ENCODE assay signal across 10 cellular contexts in the genomic region with DNA sequence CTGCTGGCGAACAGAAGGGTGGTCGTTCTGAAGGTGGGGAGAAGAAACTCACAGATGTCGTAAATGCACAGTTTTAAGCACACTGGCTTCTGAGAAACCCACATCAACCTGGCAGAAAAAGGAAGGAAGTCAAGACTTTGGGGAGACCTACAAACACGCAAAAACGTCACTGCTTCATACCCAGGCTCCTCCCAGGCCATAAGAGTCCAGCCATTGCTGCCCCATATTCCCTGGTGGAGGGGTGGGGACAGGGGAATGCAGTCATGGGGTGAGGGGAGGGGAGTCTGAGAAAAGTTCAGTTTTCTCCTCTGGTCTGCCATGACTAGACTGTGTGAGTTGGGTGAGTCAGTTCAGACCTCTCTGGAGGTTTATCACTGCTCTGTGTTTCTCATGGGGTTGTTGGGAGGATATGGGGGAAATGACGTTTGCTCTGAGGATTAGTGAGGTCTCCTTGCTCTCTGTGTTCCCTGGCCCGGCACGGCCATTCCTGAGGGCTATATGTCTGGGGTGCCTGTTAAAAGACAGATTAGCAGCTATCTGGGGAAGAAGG.
DNase-seq lines count a peak whose midpoint lies in the region; ATAC-seq, FAIRE-seq and TF ChIP-seq lines count a peak whose summit lies in the region.
"Had no signal": no experiment of that assay in that cellular context is flagged by ENCODE, and none has a peak within 500 bp of the region (broad histone marks: within the 10 kb centered on the region; RNA-seq: fewer than 3 reads in every experiment).

No MANE protein-coding gene starts in this region.

- H3K36me3 ChIP-seq in PC-3 (ENCODE audit: low read depth, low read length) = no peaks in the 10 kb centered on the region

- peaks cover 5% of the 10 kb centered on the region for H3K9me3 Mint-ChIP-seq in activated CD8-positive, alpha-beta T cell treated with anti-CD3 and anti-CD28 coated beads for 36 hours

- peak; percentile 86 for ATAC-seq in activated CD8-positive, alpha-beta T cell treated with anti-CD3 and anti-CD28 coated beads for 36 hours
- ATAC-seq in PC-3 = no peak

- H3K27me3 ChIP-seq in PC-3 (ENCODE audit: low read length) = peaks cover 24% of the 10 kb centered on the region

- H3K4me1 ChIP-seq in PC-3 (ENCODE audit: insufficient read depth, low read length) = no peaks in the 10 kb centered on the region

- CTCF ChIA-PET in activated CD8-positive, alpha-beta T cell treated with anti-CD3 and anti-CD28 coated beads for 36 hours (lab: Charles Lee) = no interaction called here
- CTCF ChIA-PET in PC-3 (lab: Charles Lee) = no interaction called here

- in situ Hi-C loops in G401 (cut with HindIII; ENCODE audit: low sequenced_read_pairs) = no loop called here

- peak; percentile 56 for DNase-seq in AG10803 (ENCODE audit: low read depth)
- no peak for DNase-seq in GM19239 (ENCODE audit: insufficient read length, low spot score)
- peak; percentile 38 for DNase-seq in activated CD8-positive, alpha-beta T cell treated with anti-CD3 and anti-CD28 coated beads for 36 hours
- peak; percentile 26 for DNase-seq in iPS-NIHi7 (ENCODE audit: extremely low spot score)
- no peak for DNase-seq in germinal center (ENCODE audit: low spot score)
- no peak for DNase-seq in G401 (ENCODE audit: low spot score)
- DNase-seq in PC-3 = no peak
- DNase-seq in stimulated activated CD4-positive, alpha-beta T cell treated with anti-CD3 and anti-CD28 coated beads, Interleukin-4, amount 100 ng/mL, for 4 hours = no peak
- DNase-seq: DMS53, NCI-H2171 treated with DMSO at 0.1 percent for 48 hours had no signal

- intact Hi-C loops in activated CD8-positive, alpha-beta T cell treated with anti-CD3 and anti-CD28 coated beads for 36 hours (cut with micrococcal nuclease) = no loop called here
- intact Hi-C loops in PC-3 (cut with micrococcal nuclease) = no loop called here

- peak overlapping the region; percentile 74 for H3K27ac Mint-ChIP-seq in activated CD8-positive, alpha-beta T cell treated with anti-CD3 and anti-CD28 coated beads for 36 hours

- H3K36me3 Mint-ChIP-seq in activated CD8-positive, alpha-beta T cell treated with anti-CD3 and anti-CD28 coated beads for 36 hours (ENCODE audit: low read depth) = peaks cover 1% of the 10 kb centered on the region

- no peak overlapping the region for H3K27ac ChIP-seq in PC-3 (ENCODE audit: low read length)

- no peak overlapping the region for H3K9ac ChIP-seq in PC-3 (ENCODE audit: low read length)

- no peak overlapping the region for H3K4me2 ChIP-seq in PC-3 (ENCODE audit: low read length)

- no peaks in the 10 kb centered on the region for H3K9me2 ChIP-seq in PC-3 (replicated peaks; ENCODE audit: low read length)

- BruUV-seq in PC-3 (replicated peaks; lab: Mats Ljungman, UMichigan) = no TSS peak

- H3K4me1 Mint-ChIP-seq in activated CD8-positive, alpha-beta T cell treated with anti-CD3 and anti-CD28 coated beads for 36 hours (ENCODE audit: low read depth) = peaks cover 43% of the 10 kb centered on the region

- H3K79me2 ChIP-seq in PC-3 (ENCODE audit: low read length) = no peaks in the 10 kb centered on the region

- no peaks in the 10 kb centered on the region for H4K20me1 ChIP-seq in PC-3 (ENCODE audit: low read length)

- H3K27me3 Mint-ChIP-seq in activated CD8-positive, alpha-beta T cell treated with anti-CD3 and anti-CD28 coated beads for 36 hours = no peaks in the 10 kb centered on the region

- no peaks in the 10 kb centered on the region for H3K9me3 ChIP-seq in PC-3 (ENCODE audit: low read length)

- H3K4me3 Mint-ChIP-seq in activated CD8-positive, alpha-beta T cell treated with anti-CD3 and anti-CD28 coated beads for 36 hours = no peak overlapping the region

- TF ChIP-seq CTCF in AG10803 (conservative IDR thresholded peaks at IDR 0.05; ENCODE audit: low read length) (no peak), PC-3 (conservative IDR thresholded peaks at IDR 0.05; ENCODE audit: low read depth, low read length) (no peak)
- no peak for TF ChIP-seq CTCF in activated CD8-positive, alpha-beta T cell treated with anti-CD3 and anti-CD28 coated beads for 36 hours (IDR thresholded peaks at IDR 0.05)

- no peak overlapping the region for H3K4me3 ChIP-seq in AG10803 (ENCODE audit: low read length)
- H3K4me3 ChIP-seq in PC-3 (ENCODE audit: low read length) = no peak overlapping the region

- POLR2A ChIA-PET in activated CD8-positive, alpha-beta T cell treated with anti-CD3 and anti-CD28 coated beads for 36 hours (lab: Charles Lee) = no interaction called here
- POLR2A ChIA-PET in PC-3 (lab: Charles Lee; ENCODE audit: unreplicated experiment) = no interaction called here

- peak; percentile 21 for FAIRE-seq in GM19239 (lab: Jason Lieb, UNC)

- H3F3A ChIP-seq in PC-3 (ENCODE audit: low read length, unreplicated experiment) = no peaks in the 10 kb centered on the region

- no peak overlapping the region for H2AFZ ChIP-seq in PC-3 (ENCODE audit: low read length)

Comparison
In these comparisons a context has a peak if more than half of its experiments do, and no peak if none do; other contexts are left out.
1. DNase-seq: peak in AG10803 (single experiment), activated CD8-positive, alpha-beta T cell treated with anti-CD3 and anti-CD28 coated beads for 36 hours (single experiment) and iPS-NIHi7 (single experiment); none in GM19239 (single experiment), germinal center (single experiment), G401 (single experiment), PC-3 (single experiment) and stimulated activated CD4-positive, alpha-beta T cell treated with anti-CD3 and anti-CD28 coated beads, Interleukin-4, amount 100 ng/mL, for 4 hours (0 of 2).